In the genomic region with DNA sequence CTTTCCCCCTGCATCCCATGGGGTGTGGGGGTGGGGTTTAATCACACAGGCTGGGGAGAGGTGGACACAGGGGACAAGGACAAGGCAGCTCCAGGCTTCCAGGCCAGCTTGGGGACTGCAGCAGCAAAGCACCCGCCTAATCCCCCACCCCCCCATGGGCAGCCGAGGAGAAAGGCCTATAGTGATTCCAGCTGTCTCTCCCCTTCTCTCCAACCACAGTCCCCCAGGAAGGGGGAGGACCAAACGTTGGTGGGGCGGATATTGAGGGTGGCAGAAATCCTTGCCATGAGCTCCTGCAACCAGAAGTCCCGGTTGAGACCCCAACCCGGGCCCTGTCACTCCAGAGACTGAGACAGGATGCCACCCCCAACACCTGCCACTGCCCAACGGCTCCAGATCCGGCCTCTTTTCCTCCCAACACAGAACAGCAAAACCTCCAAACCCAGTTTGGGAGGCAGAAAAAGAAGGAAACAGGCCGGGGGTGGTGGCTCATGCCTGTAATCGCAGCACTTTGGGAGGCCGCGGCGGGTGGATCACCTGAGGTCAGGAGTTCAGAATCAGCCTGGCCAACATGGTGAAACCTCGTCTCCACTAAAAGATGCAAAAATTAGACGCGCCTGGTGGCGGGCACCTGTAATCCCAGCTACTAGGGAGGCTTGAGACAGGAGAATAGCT, we compare ENCODE assay signal across 1 cellular context.
TF ChIP-seq lines count a peak whose summit lies in the region.

No MANE protein-coding gene starts in this region.

TF ChIP-seq in H1, 55 proteins besides CTCF, POLR2A, EP300 and RAD21:
- TF ChIP-seq SUZ12 (IDR thresholded peaks at IDR 0.05; ENCODE audit: low read length), result no peak
- TF ChIP-seq KDM1A (IDR thresholded peaks at IDR 0.05; ENCODE audit: borderline replicate concordance, low read length), result no peak
- TF ChIP-seq BRCA1 (IDR thresholded peaks at IDR 0.05; ENCODE audit: low read depth, low read length), result no peak
- TF ChIP-seq CHD1 (IDR thresholded peaks at IDR 0.05; ENCODE audit: low read depth, low read length), result no peak
- no peak for TF ChIP-seq BACH1 (IDR thresholded peaks at IDR 0.05; ENCODE audit: low read length)
- TF ChIP-seq YY1 (IDR thresholded peaks at IDR 0.05; ENCODE audit: low read depth, low read length), result no peak
- no peak for TF ChIP-seq TCF12 (IDR thresholded peaks at IDR 0.05; ENCODE audit: low read depth, low read length)
- TF ChIP-seq CBX5 (IDR thresholded peaks at IDR 0.05; ENCODE audit: low read depth, low read length), result no peak
- TF ChIP-seq EZH2 (IDR thresholded peaks at IDR 0.05; ENCODE audit: low read depth, low read length, severe bottlenecking), result no peak
- TF ChIP-seq NANOG (IDR thresholded peaks at IDR 0.05; ENCODE audit: insufficient read depth, low read depth, low read length, poor library complexity, severe bottlenecking), result no peak
- TF ChIP-seq ASH2L (IDR thresholded peaks at IDR 0.05; ENCODE audit: low read length), result no peak
- TF ChIP-seq TAF1 (IDR thresholded peaks at IDR 0.05; ENCODE audit: low read depth, low read length), result no peak
